3 cellular contexts compared by ENCODE assay signal in the genomic region with DNA sequence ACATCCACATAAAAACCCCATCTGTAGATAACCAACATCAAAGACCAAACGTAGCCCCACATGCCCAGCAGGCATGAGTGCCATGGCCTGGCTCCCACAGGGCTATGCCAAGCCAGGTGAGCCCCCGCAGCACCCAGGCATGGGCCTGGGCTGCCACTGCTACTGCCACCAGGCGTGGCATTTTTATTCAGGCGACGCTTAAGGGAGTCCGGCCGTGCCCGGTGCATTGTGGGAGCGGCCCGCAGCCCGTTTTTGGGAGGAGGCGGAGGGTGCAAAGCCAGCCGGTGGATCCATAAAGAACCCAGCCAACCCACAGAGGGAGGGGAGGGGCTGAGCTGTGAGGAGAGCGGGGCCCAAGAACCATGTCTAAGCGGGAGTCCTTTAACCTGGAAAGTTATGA.
"Had no signal": no experiment of that assay in that cellular context is flagged by ENCODE, and none has a peak within 500 bp of the region (broad histone marks: within the 10 kb centered on the region; RNA-seq: fewer than 3 reads in every experiment).

No MANE protein-coding gene starts in this region.

- ATAC-seq: GM12878 had no signal

- DNase-seq: GDM1, GF-D8 had no signal
